ENCODE assay signal across 8 cellular contexts in genomic region chr6:28105286-28105685, GRCh38. TPM values are rescaled to one million over a fixed set of nuclear protein-coding genes. Genes with fewer than 3 reads are reported as not detected.
A peak's percentile ranks its signal among the peaks of the same experiment; 100 is the strongest.
DNase-seq lines count a peak whose midpoint lies in the region; ATAC-seq and TF ChIP-seq lines count a peak whose summit lies in the region.

No MANE protein-coding gene starts in this region.

- peak; percentile 16 for ATAC-seq in HG02678 (IDR thresholded peaks at IDR 0.05; ENCODE audit: unreplicated experiment)
- no peak for ATAC-seq in aorta (ENCODE audit: low FRiP score)
- no peak for ATAC-seq in GM19455 (IDR thresholded peaks at IDR 0.05; ENCODE audit: unreplicated experiment)
- no peak for ATAC-seq in HG03565 (IDR thresholded peaks at IDR 0.05; ENCODE audit: unreplicated experiment)

- no peak for TF ChIP-seq RAD21 in neural cell (conservative IDR thresholded peaks at IDR 0.05)

- H3K9ac ChIP-seq in ES-I3 (ENCODE audit: low read depth, low read length): peak overlapping the region; percentile 95
- peak overlapping the region; percentile 73 for H3K9ac ChIP-seq in neural cell (ENCODE audit: low read length)

- H4K20me1 ChIP-seq in neural cell (ENCODE audit: insufficient read depth): no peaks in the 10 kb centered on the region

- no peak for TF ChIP-seq EP300 in neural cell (conservative IDR thresholded peaks at IDR 0.05; ENCODE audit: poor library complexity, severe bottlenecking)

- no peak for TF ChIP-seq CTCF in epithelial cell of proximal tubule (conservative IDR thresholded peaks at IDR 0.05; ENCODE audit: low read depth, low read length)
- no peak for TF ChIP-seq CTCF in neural cell (IDR thresholded peaks at IDR 0.05; ENCODE audit: poor library complexity, severe bottlenecking)

- WGBS in aorta, 2 donors: 34 to 36% methylated on average over 4 of the region's 4 CpGs

- DNase-seq in SK-N-DZ (ENCODE audit: low spot score): peak; percentile 3
- DNase-seq in epithelial cell of proximal tubule (ENCODE audit: low read depth): no peak
- no peak for DNase-seq in aorta

- H3K27ac ChIP-seq in neural cell (ENCODE audit: low read length) (no peak overlapping the region), aorta (ENCODE audit: low read depth in 1 of 2, low read length in 2 of 2) (no peak overlapping the region)

- H3K4me1 ChIP-seq in ES-I3 (ENCODE audit: insufficient read depth, low read length): no peaks in the 10 kb centered on the region
- no peaks in the 10 kb centered on the region for H3K4me1 ChIP-seq in aorta (ENCODE audit: control insufficient read depth in 1 of 2, insufficient read depth in 2 of 2, low read length in 2 of 2)

- H3K4me2 ChIP-seq in neural cell (ENCODE audit: low read length): peak overlapping the region; percentile 80

- H2AFZ ChIP-seq in neural cell (ENCODE audit: low read depth, low read length): peak overlapping the region; percentile 69

- intact Hi-C loops in aorta (cut with DNase I): no loop called here

- H3K79me2 ChIP-seq in neural cell (replicated peaks; ENCODE audit: insufficient read depth, low read length): no peaks in the 10 kb centered on the region

- peaks cover 3% of the 10 kb centered on the region for H3F3A ChIP-seq in neural cell (ENCODE audit: insufficient read depth, low read length, poor library complexity, severe bottlenecking)

- H3K4me3 ChIP-seq in epithelial cell of proximal tubule (ENCODE audit: low read depth, low read length): peak overlapping the region; percentile 69
- peak overlapping the region; percentile 92 for H3K4me3 ChIP-seq in neural cell (ENCODE audit: low read length)
- H3K4me3 ChIP-seq in aorta (ENCODE audit: low read length in 2 of 2): no peak overlapping the region

- H3K27me3 ChIP-seq in neural cell (ENCODE audit: insufficient read depth, low read depth, low read length) (no peaks in the 10 kb centered on the region), aorta (ENCODE audit: control insufficient read depth in 1 of 2, insufficient read depth in 2 of 2, low read length in 1 of 2) (no peaks in the 10 kb centered on the region)

- H3K9me2 ChIP-seq in neural cell (ENCODE audit: insufficient read depth, low read length): no peaks in the 10 kb centered on the region

- H3K36me3 ChIP-seq in ES-I3 (ENCODE audit: insufficient read depth, low read length) (no peaks in the 10 kb centered on the region), neural cell (ENCODE audit: insufficient read depth, low read length) (no peaks in the 10 kb centered on the region), aorta (ENCODE audit: control insufficient read depth in 1 of 2, insufficient read depth in 2 of 2, low read length in 1 of 2) (no peaks in the 10 kb centered on the region)

- no peaks in the 10 kb centered on the region for H3K9me3 ChIP-seq in ES-I3 (ENCODE audit: control insufficient read depth, insufficient read depth, low read length)
- H3K9me3 ChIP-seq in neural cell (ENCODE audit: low read length): no peaks in the 10 kb centered on the region
- no peaks in the 10 kb centered on the region for H3K9me3 ChIP-seq in aorta (ENCODE audit: control insufficient read depth, low read length)

TF ChIP-seq in neural cell, 6 proteins besides CTCF, POLR2A, EP300 and RAD21:
- no peak for TF ChIP-seq MXI1 (conservative IDR thresholded peaks at IDR 0.05; ENCODE audit: poor library complexity, severe bottlenecking)
- no peak for TF ChIP-seq TAF1 (IDR thresholded peaks at IDR 0.05; ENCODE audit: low read depth)
- no peak for TF ChIP-seq SMC3 (conservative IDR thresholded peaks at IDR 0.05; ENCODE audit: poor library complexity)
- TF ChIP-seq REST (IDR thresholded peaks at IDR 0.05; ENCODE audit: borderline replicate concordance): no peak

RNA-seq across cellular contexts. Expression of gene ZSCAN16, which starts 19.1 kb away (rescaled TPM):
- 7.7 and 9.3 TPM in 2 replicates for polyA plus RNA-seq in SK-N-DZ (2014; cell fraction: cytosol; rRNA removed)
- 11.4 and 13.5 TPM in 2 replicates for polyA plus RNA-seq in SK-N-DZ (2014; cell fraction: nucleus; rRNA removed)
- total RNA-seq in epithelial cell of proximal tubule (6.7 and 7.4 TPM in 2 replicates), aorta (1 to 10 TPM; 4.4 to 5.0 TPM)
- polyA plus RNA-seq in neural cell (31.9 and 36.6 TPM in 2 replicates), aorta (1 to 10 TPM; 4.5 to 7.3 TPM)
- polyA minus RNA-seq in neural cell: 24.3 and 31.5 TPM in 2 replicates

RNA-seq across cellular contexts. Expression of gene ZNF165, which starts 24.9 kb away (rescaled TPM):
- polyA plus RNA-seq in SK-N-DZ (2014; cell fraction: cytosol; rRNA removed): 1.4 and 1.7 TPM in 2 replicates
- 0.76 and 1.0 TPM in 2 replicates for polyA plus RNA-seq in SK-N-DZ (2014; cell fraction: nucleus; rRNA removed)
- total RNA-seq in epithelial cell of proximal tubule (4.3 and 4.4 TPM in 2 replicates), aorta (under 1 TPM; 0.24 to 0.42 TPM)
- polyA plus RNA-seq in neural cell (1.4 and 1.6 TPM in 2 replicates), aorta (1 to 10 TPM in 1 of 2 donors, under 1 TPM in 1; 0.61 to 2.1 TPM)
- 1.2 and 1.5 TPM in 2 replicates for polyA minus RNA-seq in neural cell

RNA-seq across cellular contexts. Expression of gene ZKSCAN8, which starts 36.4 kb away (rescaled TPM):
- polyA plus RNA-seq in SK-N-DZ (2014; cell fraction: cytosol; rRNA removed): 14.7 and 19.1 TPM in 2 replicates
- polyA plus RNA-seq in SK-N-DZ (2014; cell fraction: nucleus; rRNA removed): 19.2 and 29.8 TPM in 2 replicates
- 5.0 and 8.4 TPM in 2 replicates for total RNA-seq in epithelial cell of proximal tubule
- 17.2 and 22.0 TPM in 2 replicates for polyA plus RNA-seq in neural cell
- 58.2 and 73.5 TPM in 2 replicates for polyA minus RNA-seq in neural cell
- 10 to 100 TPM; 20.7 to 31.8 TPM for total RNA-seq in aorta
- polyA plus RNA-seq in aorta: 10 to 100 TPM in 1 of 2 donors, 1 to 10 TPM in 1; 2.3 to 12.5 TPM

Comparison
In these comparisons a context has a peak if more than half of its experiments do, and no peak if none do; other contexts are left out.
1. H3K4me3 ChIP-seq: peak in epithelial cell of proximal tubule (single experiment) and neural cell (single experiment); none in aorta (0 of 2).